In genomic region chr4:161280929-161281328, GRCh38 we compare ENCODE assay signal across 9 cellular contexts.
"Had no signal": no experiment of that assay in that cellular context is flagged by ENCODE, and none has a peak within 500 bp of the region (broad histone marks: within the 10 kb centered on the region; RNA-seq: fewer than 3 reads in every experiment).

No MANE protein-coding gene starts in this region.

- H3K4me3 ChIP-seq: GM23248, GM23338, HAP-1 had no signal

- H3K36me3 ChIP-seq: HAP-1 had no signal

- H2AFZ ChIP-seq: GM23248, GM23338 had no signal

- H3K27ac Mint-ChIP-seq: GM23338, H9, HFFc6 had no signal

- H3K4me1 ChIP-seq: HAP-1 had no signal

- ATAC-seq: GM23338, HCT116 had no signal

- H3K27ac ChIP-seq: GM23248 had no signal

- H3K4me3 Mint-ChIP-seq: GM23338, H9, HFFc6 had no signal

- H3K4me1 Mint-ChIP-seq: GM23338, H9 had no signal

- H3K4me2 ChIP-seq: GM23338 had no signal

- DNase-seq: GM23248, GOT3, H7, H9, HCEC 1CT, HFFc6 had no signal

- H3K9me3 ChIP-seq: HAP-1 had no signal

- H3K9ac ChIP-seq: GM23248 had no signal
